ENCODE assay signal across 22 cellular contexts in genomic region chr10:47143072-47143471, GRCh38.
"Had no signal": no experiment of that assay in that cellular context is flagged by ENCODE, and none has a peak within 500 bp of the region (broad histone marks: within the 10 kb centered on the region; RNA-seq: fewer than 3 reads in every experiment).

No MANE protein-coding gene starts in this region.

- H3K9me3 Mint-ChIP-seq: activated naive CD4-positive, alpha-beta T cell treated with anti-CD3 and anti-CD28 coated beads, Interleukin-2, amount 50 U/mL, for 24 hours; activated T-cell treated with anti-CD3 and anti-CD28 coated beads, Interleukin-2, amount 50 U/mL, for 24 hours; activated T-helper 1 cell treated with anti-CD3 and anti-CD28 coated beads, Interleukin-12 subunit alpha, Interleukin-12 subunit beta, Interleukin-2, Interleukin-4 antibody, amounts not matched to agents 30 ng/mL and 10 ng/mL and 1 ng/mL, durations not matched to agents 14 hours and 24 hours and 36 hours; T-helper 1 cell treated with Interleukin-12 subunit alpha and Interleukin-12 subunit beta and Interleukin-4 antibody, amounts not matched to agents 30 μg/mL and 1 μg/mL, for 36 hours had no signal

- H3K27me3 Mint-ChIP-seq: activated CD8-positive, alpha-beta memory T cell treated with anti-CD3 and anti-CD28 coated beads, Interleukin-2, amount 10 ng/mL, durations not matched to agents 7 days and 5 days; activated naive CD4-positive, alpha-beta T cell treated with anti-CD3 and anti-CD28 coated beads, Interleukin-2, amount 50 U/mL, for 24 hours; activated T-cell treated with anti-CD3 and anti-CD28 coated beads, Interleukin-2, amount 50 U/mL, for 24 hours had no signal

- DNase-seq: activated CD4-positive, alpha-beta T cell treated with anti-CD3 and anti-CD28 coated beads for 4 hours; activated CD8-positive, alpha-beta memory T cell treated with anti-CD3 and anti-CD28 coated beads, Interleukin-2, amount 10 ng/mL, durations not matched to agents 7 days and 5 days; activated effector memory CD4-positive, alpha-beta T cell treated with Interleukin-2 at 50 U/mL for 16 hours; activated naive CD4-positive, alpha-beta T cell; activated T-cell treated with anti-CD3 and anti-CD28 coated beads, Interleukin-2, amount 50 U/mL, for 24 hours; amygdala; brain microvascular endothelial cell; Karpas-422; NCI-H1048; NCI-H146; NCI-H187 treated with DMSO at 0.1 percent for 48 hours; NCI-H2081 treated with DMSO at 0.1 percent for 48 hours; NCI-H446; NCI-H524; PC-3; SHP77 treated with DMSO at 0.1 percent for 48 hours had no signal

- H3K4me1 Mint-ChIP-seq: activated naive CD4-positive, alpha-beta T cell treated with anti-CD3 and anti-CD28 coated beads, Interleukin-2, amount 50 U/mL, for 24 hours had no signal

- H3K27ac ChIP-seq: brain microvascular endothelial cell, cardiac muscle cell had no signal

- H3K27ac Mint-ChIP-seq: activated CD8-positive, alpha-beta memory T cell treated with anti-CD3 and anti-CD28 coated beads, Interleukin-2, amount 10 ng/mL, durations not matched to agents 7 days and 5 days; activated naive CD4-positive, alpha-beta T cell treated with anti-CD3 and anti-CD28 coated beads, Interleukin-2, amount 50 U/mL, for 24 hours; activated T-cell treated with anti-CD3 and anti-CD28 coated beads, Interleukin-2, amount 50 U/mL, for 24 hours; activated T-helper 1 cell treated with anti-CD3 and anti-CD28 coated beads, Interleukin-12 subunit alpha, Interleukin-12 subunit beta, Interleukin-2, Interleukin-4 antibody, amounts not matched to agents 30 ng/mL and 10 ng/mL and 1 ng/mL, durations not matched to agents 14 hours and 24 hours and 36 hours; T-helper 1 cell treated with Interleukin-12 subunit alpha and Interleukin-12 subunit beta and Interleukin-4 antibody, amounts not matched to agents 30 μg/mL and 1 μg/mL, for 36 hours had no signal

- FAIRE-seq: RCC 7860 had no signal

- H3K27me3 ChIP-seq: brain microvascular endothelial cell, cardiac muscle cell had no signal

- H3K4me3 ChIP-seq: cardiac muscle cell had no signal

- H3K36me3 Mint-ChIP-seq: activated CD8-positive, alpha-beta memory T cell treated with anti-CD3 and anti-CD28 coated beads, Interleukin-2, amount 10 ng/mL, durations not matched to agents 7 days and 5 days; activated naive CD4-positive, alpha-beta T cell treated with anti-CD3 and anti-CD28 coated beads, Interleukin-2, amount 50 U/mL, for 24 hours had no signal

- H3K36me3 ChIP-seq: brain microvascular endothelial cell, cardiac muscle cell had no signal

- H3K4me3 Mint-ChIP-seq: activated CD8-positive, alpha-beta memory T cell treated with anti-CD3 and anti-CD28 coated beads, Interleukin-2, amount 10 ng/mL, durations not matched to agents 7 days and 5 days; activated naive CD4-positive, alpha-beta T cell treated with anti-CD3 and anti-CD28 coated beads, Interleukin-2, amount 50 U/mL, for 24 hours; activated T-cell treated with anti-CD3 and anti-CD28 coated beads, Interleukin-2, amount 50 U/mL, for 24 hours; activated T-helper 1 cell treated with anti-CD3 and anti-CD28 coated beads, Interleukin-12 subunit alpha, Interleukin-12 subunit beta, Interleukin-2, Interleukin-4 antibody, amounts not matched to agents 30 ng/mL and 10 ng/mL and 1 ng/mL, durations not matched to agents 14 hours and 24 hours and 36 hours; T-helper 1 cell treated with Interleukin-12 subunit alpha and Interleukin-12 subunit beta and Interleukin-4 antibody, amounts not matched to agents 30 μg/mL and 1 μg/mL, for 36 hours had no signal

- ATAC-seq: activated CD4-positive, CD25-positive, alpha-beta regulatory T cell treated with anti-CD3 and anti-CD28 coated beads, Interleukin-2, amount 50 U/mL, for 24 hours; activated CD8-positive, alpha-beta memory T cell treated with anti-CD3 and anti-CD28 coated beads, Interleukin-2, amount 10 ng/mL, durations not matched to agents 7 days and 5 days; PC-3 had no signal
